Comparison of ENCODE assay signal across 13 cellular contexts in genomic region chr16:53257001-53257400, GRCh38.
DNase-seq lines count a peak whose midpoint lies in the region; ATAC-seq and TF ChIP-seq lines count a peak whose summit lies in the region.
"Had no signal": no experiment of that assay in that cellular context is flagged by ENCODE, and none has a peak within 500 bp of the region (broad histone marks: within the 10 kb centered on the region; RNA-seq: fewer than 3 reads in every experiment).

No MANE protein-coding gene starts in this region.

- peaks cover 41% of the 10 kb centered on the region for H3F3A ChIP-seq in GM23248 (ENCODE audit: insufficient read depth)

- peaks cover 37% of the 10 kb centered on the region for H3K79me2 ChIP-seq in GM23248 (ENCODE audit: insufficient read depth)

- H3K27me3 ChIP-seq in GM23248 (replicated peaks; ENCODE audit: insufficient read depth) = no peaks in the 10 kb centered on the region
- no peaks in the 10 kb centered on the region for H3K27me3 ChIP-seq in right lobe of liver

- no peak overlapping the region for H3K9ac ChIP-seq in GM23248

- peaks cover 61% of the 10 kb centered on the region for H3K36me3 ChIP-seq in GM23248 (ENCODE audit: low read depth)
- H3K36me3 ChIP-seq in right lobe of liver = peaks cover 0 to 28% (median 13%) of the 10 kb centered on the region in 4 donors

- H3K9me2 ChIP-seq in GM23248 (ENCODE audit: insufficient read depth) = no peaks in the 10 kb centered on the region

- ATAC-seq in SK-N-SH treated with all-trans-retinoic acid at 6 μM for 48 hours (peak; percentile 79), right lobe of liver (no peak)
- ATAC-seq: naive thymus-derived CD4-positive, alpha-beta T cell had no signal

- DNase-seq in GM23248 = peak; percentile 75
- DNase-seq in fibroblast of villous mesenchyme (ENCODE audit: low read depth) = peak; percentile 21
- peak; percentile 22 for DNase-seq in skeletal muscle cell (ENCODE audit: low read depth)
- DNase-seq in NCI-H1694 (lab: John Stamatoyannopoulos, UW) = no peak
- no peak for DNase-seq in right lobe of liver
- no peak for DNase-seq in NCI-H1930 (lab: John Stamatoyannopoulos, UW)
- no peak for DNase-seq in NCI-H1436 (lab: John Stamatoyannopoulos, UW)
- DNase-seq: activated CD4-positive, alpha-beta T cell treated with anti-CD3 and anti-CD28 coated beads, Interleukin-2, amount 50 U/mL, for 48 hours; naive thymus-derived CD4-positive, alpha-beta T cell; NCI-H1105; NCI-H526; T1000 had no signal

- H3K4me3 ChIP-seq in GM23248 = no peak overlapping the region
- no peak overlapping the region for H3K4me3 ChIP-seq in fibroblast of villous mesenchyme (ENCODE audit: low read depth, low read length)
- no peak overlapping the region for H3K4me3 ChIP-seq in skeletal muscle cell (ENCODE audit: low read depth, low read length)
- H3K4me3 ChIP-seq in right lobe of liver = no peak overlapping the region

- H3K27ac ChIP-seq in GM23248 (peak overlapping the region; percentile 16), right lobe of liver (no peak overlapping the region)

- TF ChIP-seq POLR2A in right lobe of liver (IDR thresholded peaks at IDR 0.05) = no peak

- H3K9me3 ChIP-seq in GM23248 (ENCODE audit: low read depth) (no peaks in the 10 kb centered on the region), right lobe of liver (no peaks in the 10 kb centered on the region)

- in situ Hi-C loops in GM23248 (cut with MboI) = no loop called here

- TF ChIP-seq CTCF in fibroblast of villous mesenchyme (IDR thresholded peaks at IDR 0.05; ENCODE audit: insufficient read depth, low read depth, low read length) (no peak), right lobe of liver (IDR thresholded peaks at IDR 0.05) (no peak)

- H4K20me1 ChIP-seq in GM23248 (ENCODE audit: insufficient read depth) = no peaks in the 10 kb centered on the region

- intact Hi-C loops in right lobe of liver (cut with DNase I) = no loop called here

- WGBS in GM23248 (ENCODE audit: low coverage in 1 of 2, low lambda C conversion rate in 2 of 2, missing lambda C conversion rate in 2 of 2), 2 experiments = 50 to 68% methylated on average over 2 of the region's 2 CpGs
- WGBS in right lobe of liver (ENCODE audit: insufficient coverage, low coverage, low lambda C conversion rate, missing lambda C conversion rate) = 87% methylated on average over 2 of the region's 2 CpGs

- H3K4me1 ChIP-seq in GM23248 (ENCODE audit: insufficient read depth) (peaks cover 12% of the 10 kb centered on the region), right lobe of liver (no peaks in the 10 kb centered on the region)

- H2AFZ ChIP-seq in GM23248 = no peak overlapping the region

- peak overlapping the region; percentile 62 for H3K4me2 ChIP-seq in GM23248 (ENCODE audit: unreplicated experiment)

TF ChIP-seq in SK-N-SH treated with all-trans-retinoic acid at 6 μM for 48 hours, 23 proteins besides CTCF, POLR2A, EP300 and RAD21:
- TF ChIP-seq PATZ1 (CRISPR knock-in tag; IDR thresholded peaks at IDR 0.05; ENCODE audit: borderline replicate concordance) = no peak
- peak; percentile 22; the same call in 1 of the 2 replicates for TF ChIP-seq ISL1 (CRISPR knock-in tag; IDR thresholded peaks at IDR 0.05)
TF ChIP-seq in SK-N-SH treated with all-trans-retinoic acid at 6 μM for 48 hours: peak in this region for 1.

Comparison
In these comparisons a context has a peak if more than half of its experiments do, and no peak if none do; other contexts are left out.
1. DNase-seq: peak in GM23248 (single experiment), fibroblast of villous mesenchyme (single experiment) and skeletal muscle cell (single experiment); none in NCI-H1694 (single experiment), right lobe of liver (0 of 3), NCI-H1930 (0 of 2) and NCI-H1436 (single experiment).